Comparison of ENCODE assay signal across 8 cellular contexts in the genomic region with DNA sequence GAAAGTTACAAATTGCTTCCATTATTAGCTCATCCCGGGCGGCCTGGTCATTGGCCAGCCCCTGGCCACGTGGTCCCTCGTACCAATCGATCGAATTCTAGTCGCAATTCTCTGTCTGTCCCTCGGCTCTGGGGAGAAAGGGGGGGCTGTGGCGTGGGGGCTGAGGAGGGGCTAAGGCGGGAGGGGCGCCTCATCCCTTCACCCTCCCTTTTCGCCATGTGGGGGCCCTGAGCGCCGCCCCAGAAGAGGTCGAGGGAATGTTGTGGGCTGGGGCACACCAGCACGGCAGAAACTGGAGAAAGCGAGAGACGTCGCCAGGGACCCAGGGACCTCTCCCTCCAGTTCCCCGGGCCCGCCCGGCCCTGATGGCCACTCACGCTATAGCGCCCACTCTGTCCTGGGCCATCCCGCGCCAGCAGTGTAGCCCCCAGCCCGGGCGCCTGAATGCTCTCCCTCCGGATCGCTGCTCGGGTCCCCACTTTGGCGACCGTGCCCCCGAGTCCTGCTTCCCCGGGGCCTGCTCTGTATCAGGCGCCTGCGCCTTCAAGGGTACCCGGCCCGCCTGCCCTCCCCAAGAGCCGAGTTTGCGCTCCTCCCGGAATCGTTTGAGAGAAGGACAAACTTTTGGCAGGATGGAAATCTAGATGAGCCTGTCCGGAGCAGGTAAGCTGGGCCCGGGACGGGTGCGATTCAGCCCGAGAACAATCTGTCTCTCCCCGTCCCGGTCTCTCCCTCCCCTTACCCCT.
DNase-seq lines count a peak whose midpoint lies in the region; ATAC-seq and TF ChIP-seq lines count a peak whose summit lies in the region.

No MANE protein-coding gene starts in this region.

- TF ChIP-seq CTCF in spleen (IDR thresholded peaks at IDR 0.05 in 8 of 11, conservative IDR thresholded peaks at IDR 0.05 in 3 of 11), result no peak

- H3K36me3 ChIP-seq in HAP-1 (replicated peaks), result no peaks in the 10 kb centered on the region
- H3K36me3 ChIP-seq in spleen, result no peaks in the 10 kb centered on the region

- peak overlapping the region; percentile 60 for H3K4me3 Mint-ChIP-seq in activated naive CD8-positive, alpha-beta T cell treated with anti-CD3 and anti-CD28 coated beads, Interleukin-2, amount 50 U/mL, for 24 hours

- TF ChIP-seq POLR2A in spleen (IDR thresholded peaks at IDR 0.05), result no peak

- peak overlapping the region; percentile 17 for H3K4me3 ChIP-seq in HAP-1
- peak overlapping the region; percentile 20 to 70 (median 39) for H3K4me3 ChIP-seq in spleen

- H3K27me3 Mint-ChIP-seq in activated naive CD8-positive, alpha-beta T cell treated with anti-CD3 and anti-CD28 coated beads, Interleukin-2, amount 50 U/mL, for 24 hours, result peaks cover 68% of the 10 kb centered on the region

- H3K27me3 ChIP-seq in HAP-1 (ENCODE audit: low read depth) (peaks cover 17% of the 10 kb centered on the region), spleen (replicated peaks in 1 of 7) (peaks cover 0 to 82% (median 40%) of the 10 kb centered on the region in 7 donors)

- DNase-seq in HAP-1 (ENCODE audit: low spot score in 2 of 2) (no peak), iPS-NIHi7 (ENCODE audit: extremely low spot score) (peak; percentile 46), spleen (peak; percentile 67), amniotic stem cell (lab: John Stamatoyannopoulos, UW) (no peak), NOMO-1 (lab: John Stamatoyannopoulos, UW; ENCODE audit: unreplicated experiment in 2 of 2) (no peak)
- no peak for DNase-seq in activated naive CD8-positive, alpha-beta T cell treated with anti-CD3 and anti-CD28 coated beads, Interleukin-2, amount 50 U/mL, for 24 hours
- DNase-seq in activated CD4-positive, alpha-beta T cell treated with anti-CD3 and anti-CD28 coated beads for 4 hours, result no peak

- WGBS in spleen, 5 donors, result 0 to 6% (median 3%) methylated on average over 18 to 50 of the region's 50 CpGs

- H3K4me1 ChIP-seq in HAP-1 (peaks cover 7% of the 10 kb centered on the region), spleen (peaks cover 0 to 24% (median 16%) of the 10 kb centered on the region in 6 donors)

- no peaks in the 10 kb centered on the region for H3K36me3 Mint-ChIP-seq in activated naive CD8-positive, alpha-beta T cell treated with anti-CD3 and anti-CD28 coated beads, Interleukin-2, amount 50 U/mL, for 24 hours (ENCODE audit: low read depth)

- H3K9me3 Mint-ChIP-seq in activated naive CD8-positive, alpha-beta T cell treated with anti-CD3 and anti-CD28 coated beads, Interleukin-2, amount 50 U/mL, for 24 hours, result no peaks in the 10 kb centered on the region

- H3K27ac ChIP-seq in spleen, result peak overlapping the region in 7 of 8 donors; percentile 28 to 69 (median 51)

- intact Hi-C loops in spleen (cut with DNase I; ENCODE audit: low total_unique reads), result no loop called here

- peaks cover 10% of the 10 kb centered on the region for H3K4me1 Mint-ChIP-seq in activated naive CD8-positive, alpha-beta T cell treated with anti-CD3 and anti-CD28 coated beads, Interleukin-2, amount 50 U/mL, for 24 hours

- ATAC-seq in activated naive CD8-positive, alpha-beta T cell treated with anti-CD3 and anti-CD28 coated beads, Interleukin-2, amount 50 U/mL, for 24 hours, result peak; percentile 40
- ATAC-seq in HG03025 (IDR thresholded peaks at IDR 0.05; ENCODE audit: low FRiP score, unreplicated experiment), result no peak

- no peak overlapping the region for H3K27ac Mint-ChIP-seq in activated naive CD8-positive, alpha-beta T cell treated with anti-CD3 and anti-CD28 coated beads, Interleukin-2, amount 50 U/mL, for 24 hours

- in situ Hi-C loops in HAP-1 (cut with MboI; ENCODE audit: low sequenced_read_pairs), result no loop called here

- H3K9me3 ChIP-seq in HAP-1 (no peaks in the 10 kb centered on the region), spleen (no peaks in the 10 kb centered on the region)

Comparison
In these comparisons a context has a peak if more than half of its experiments do, and no peak if none do; other contexts are left out.
1. DNase-seq: peak in iPS-NIHi7 (single experiment) and spleen (single experiment); none in HAP-1 (0 of 2), activated naive CD8-positive, alpha-beta T cell treated with anti-CD3 and anti-CD28 coated beads, Interleukin-2, amount 50 U/mL, for 24 hours (single experiment), amniotic stem cell (single experiment), NOMO-1 (0 of 2) and activated CD4-positive, alpha-beta T cell treated with anti-CD3 and anti-CD28 coated beads for 4 hours (0 of 2).